21 cellular contexts compared by ENCODE assay signal in the genomic region with DNA sequence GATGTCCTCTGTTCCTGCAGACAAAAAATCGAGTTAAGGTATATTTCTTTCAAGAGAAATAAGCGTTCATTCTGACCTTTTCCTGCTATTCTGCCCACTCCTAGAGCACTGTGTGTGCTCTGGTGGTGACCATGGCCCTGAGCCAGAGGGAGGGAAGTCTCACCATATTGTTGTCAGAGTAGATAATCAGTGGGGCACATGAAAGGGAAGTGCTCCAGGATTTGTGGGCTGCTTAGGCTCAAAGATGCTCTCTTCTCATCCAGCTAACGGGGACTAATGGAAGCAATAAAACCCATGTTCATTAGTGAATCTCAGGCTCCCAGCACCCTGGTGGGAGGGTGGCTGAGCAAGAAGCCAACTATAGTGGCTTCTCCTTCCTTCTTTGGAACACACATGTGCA.
DNase-seq lines count a peak whose midpoint lies in the region; ATAC-seq, FAIRE-seq and TF ChIP-seq lines count a peak whose summit lies in the region.
"Had no signal": no experiment of that assay in that cellular context is flagged by ENCODE, and none has a peak within 500 bp of the region (broad histone marks: within the 10 kb centered on the region; RNA-seq: fewer than 3 reads in every experiment).

No MANE protein-coding gene starts in this region.

- SMC1A ChIA-PET in GM12878 (lab: Charles Lee; ENCODE audit: uncharacterized antibody, unreplicated experiment): interaction anchor here (0.9 to 2.1 kb wide), 4 partner anchors 9 to 66 kb away, joined by 3 to 6 read pairs (median 4); no protein-coding TSS in a partner anchor

- no peak for TF ChIP-seq RAD21 in GM12878 (IDR thresholded peaks at IDR 0.05; ENCODE audit: insufficient read depth, low read depth, low read length)

- H3K4me1 Mint-ChIP-seq in activated naive CD4-positive, alpha-beta T cell treated with anti-CD3 and anti-CD28 coated beads, Interleukin-2, amount 50 U/mL, for 24 hours: peaks cover 5% of the 10 kb centered on the region
- H3K4me1 Mint-ChIP-seq in T-cell: peaks cover 0 to 11% (median 7%) of the 10 kb centered on the region in 3 donors
- H3K4me1 Mint-ChIP-seq: B cell had no signal

- TF ChIP-seq CTCF in GM12878 (IDR thresholded peaks at IDR 0.05 in 2 of 3, conservative IDR thresholded peaks at IDR 0.05 in 1 of 3; ENCODE audit: control insufficient read depth in 2 of 3, extremely low read depth in 1 of 3, insufficient read depth in 1 of 3, low read depth in 3 of 3, low read length in 3 of 3): no peak
- TF ChIP-seq CTCF in brain microvascular endothelial cell (IDR thresholded peaks at IDR 0.05; ENCODE audit: low read depth, low read length, missing control alignments): no peak

- H3K4me1 ChIP-seq in GM12878 (ENCODE audit: control insufficient read depth, insufficient read depth, low read length) (no peaks in the 10 kb centered on the region), aorta (ENCODE audit: control insufficient read depth in 1 of 2, insufficient read depth in 2 of 2, low read length in 2 of 2) (no peaks in the 10 kb centered on the region)
- H3K4me1 ChIP-seq: BLaER1 treated with 17β-estradiol and CSF1 and Interleukin-3, amounts not matched to agents 10 nM and 100 nM had no signal

- WGBS in GM12878 (ENCODE audit: insufficient coverage, insufficient replicate concordance, low lambda C conversion rate, missing lambda C conversion rate): 30% methylated on average over 3 of the region's 3 CpGs
- WGBS in aorta, 2 donors: 80 to 82% methylated on average over 3 of the region's 3 CpGs

- TF ChIP-seq EP300 in GM12878 (IDR thresholded peaks at IDR 0.05; ENCODE audit: borderline replicate concordance in 1 of 2, control insufficient read depth in 1 of 2, low read depth in 2 of 2, low read length in 2 of 2): no peak

- no peak for FAIRE-seq in GM12878 (lab: Jason Lieb, UNC)
- FAIRE-seq: GM12891, GM19239, H54, HTR-8/SVneo had no signal

- no TSS peak for BruUV-seq in GM12878 (replicated peaks; lab: Mats Ljungman, UMichigan)

- H4K20me1 ChIP-seq in GM12878 (ENCODE audit: control insufficient read depth, insufficient read depth): no peaks in the 10 kb centered on the region
- H4K20me1 ChIP-seq: BLaER1 treated with 17β-estradiol and CSF1 and Interleukin-3, amounts not matched to agents 10 nM and 100 nM had no signal

- no peaks in the 10 kb centered on the region for H3K36me3 ChIP-seq in GM12878 (ENCODE audit: control insufficient read depth in 2 of 2, insufficient read depth in 2 of 2, low read length in 1 of 2)
- H3K36me3 ChIP-seq in aorta (ENCODE audit: control insufficient read depth in 1 of 2, insufficient read depth in 2 of 2, low read length in 1 of 2): no peaks in the 10 kb centered on the region
- H3K36me3 ChIP-seq in brain microvascular endothelial cell (replicated peaks): no peaks in the 10 kb centered on the region
- H3K36me3 ChIP-seq: BLaER1 treated with 17β-estradiol and CSF1 and Interleukin-3, amounts not matched to agents 10 nM and 100 nM had no signal

- peaks cover 4% of the 10 kb centered on the region for H3K36me3 Mint-ChIP-seq in activated naive CD4-positive, alpha-beta T cell treated with anti-CD3 and anti-CD28 coated beads, Interleukin-2, amount 50 U/mL, for 24 hours
- H3K36me3 Mint-ChIP-seq in T-cell: no peaks in the 10 kb centered on the region
- H3K36me3 Mint-ChIP-seq: CD8-positive, alpha-beta T cell had no signal

- RAD21 ChIA-PET in GM12878 (lab: Charles Lee; ENCODE audit: unreplicated experiment): interaction anchor here (1.1 to 1.5 kb wide), 3 partner anchors 10 to 71 kb away, joined by 3 to 4 read pairs (median 3); partner anchors contain the start of gene EOMES

- H2AFZ ChIP-seq in GM12878 (ENCODE audit: control insufficient read depth, low read depth, low read length): no peak overlapping the region
- H2AFZ ChIP-seq: GM23248 had no signal

- POLR2A ChIA-PET in GM12878 (lab: Charles Lee) (interaction anchor here (1.3 kb wide), 1 partner anchor 103 kb away, joined by 3 read pairs; no protein-coding TSS in a partner anchor), T-cell (lab: Charles Lee) (no interaction called here)

- peak; percentile 23 for ATAC-seq in GM12878
- peak; percentile 33 for ATAC-seq in aorta (ENCODE audit: low FRiP score)
- ATAC-seq in T-cell (replicated peaks in 1 of 4): no peak
- ATAC-seq: CD8-positive, alpha-beta T cell had no signal

- H3K79me2 ChIP-seq in GM12878 (ENCODE audit: control insufficient read depth, insufficient read depth, low read length): no peaks in the 10 kb centered on the region

- no peak for DNase-seq in activated naive CD4-positive, alpha-beta T cell treated with anti-CD3 and anti-CD28 coated beads, Interleukin-2, amount 50 U/mL, for 16 hours
- DNase-seq in GM12878 (ENCODE audit: low read depth, low spot score): no peak
- peak; percentile 81 for DNase-seq in cerebellum (ENCODE audit: low spot score)
- DNase-seq in aorta: no peak
- DNase-seq in T-cell: no peak
- DNase-seq in brain microvascular endothelial cell: no peak
- DNase-seq in stimulated activated CD4-positive, alpha-beta T cell treated with anti-CD3 and anti-CD28 coated beads, Interleukin-2, amount 100 ng/mL, for 24 hours: no peak
- DNase-seq: Calu3; CD8-positive, alpha-beta T cell; DMS79 treated with DMSO at 0.1 percent for 48 hours; GM23248; HCEC 1CT; IMR-90 had no signal

- no peaks in the 10 kb centered on the region for H3K27me3 ChIP-seq in GM12878 (replicated peaks in 1 of 2; ENCODE audit: control insufficient read depth in 2 of 2, insufficient read depth in 2 of 2, low read length in 1 of 2)
- H3K27me3 ChIP-seq in aorta (ENCODE audit: control insufficient read depth in 1 of 2, insufficient read depth in 2 of 2, low read length in 1 of 2): no peaks in the 10 kb centered on the region
- H3K27me3 ChIP-seq in brain microvascular endothelial cell (replicated peaks): no peaks in the 10 kb centered on the region
- H3K27me3 ChIP-seq: BLaER1 treated with 17β-estradiol and CSF1 and Interleukin-3, amounts not matched to agents 10 nM and 100 nM had no signal

- H3K9ac ChIP-seq in GM12878 (ENCODE audit: control insufficient read depth, insufficient read depth, low read length): no peak overlapping the region
- H3K9ac ChIP-seq: BLaER1 treated with 17β-estradiol and CSF1 and Interleukin-3, amounts not matched to agents 10 nM and 100 nM; GM23248 had no signal

- TF ChIP-seq POLR2A in GM12878 (IDR thresholded peaks at IDR 0.05; ENCODE audit: low read depth, low read length): no peak

- in situ Hi-C loops in GM12878 (cut with MboI): no loop called here
- in situ Hi-C loops in brain microvascular endothelial cell (cut with HindIII; ENCODE audit: low pct_ligation_motif_present, low sequenced_read_pairs): no loop called here

- no peaks in the 10 kb centered on the region for H3K9me3 Mint-ChIP-seq in activated naive CD4-positive, alpha-beta T cell treated with anti-CD3 and anti-CD28 coated beads, Interleukin-2, amount 50 U/mL, for 24 hours
- H3K9me3 Mint-ChIP-seq in T-cell: no peaks in the 10 kb centered on the region
- H3K9me3 Mint-ChIP-seq: CD8-positive, alpha-beta T cell had no signal

- H3K27ac ChIP-seq in GM12878 (ENCODE audit: control insufficient read depth, insufficient read depth) (no peak overlapping the region), aorta (ENCODE audit: low read depth in 1 of 2, low read length in 2 of 2) (no peak overlapping the region), brain microvascular endothelial cell (no peak overlapping the region)
- H3K27ac ChIP-seq: BLaER1 treated with 17β-estradiol and CSF1 and Interleukin-3, amounts not matched to agents 10 nM and 100 nM; GM23248; HL-60 had no signal

- H3K27me3 Mint-ChIP-seq in activated naive CD4-positive, alpha-beta T cell treated with anti-CD3 and anti-CD28 coated beads, Interleukin-2, amount 50 U/mL, for 24 hours: no peaks in the 10 kb centered on the region
- H3K27me3 Mint-ChIP-seq in T-cell: no peaks in the 10 kb centered on the region

- H3K9me3 ChIP-seq in GM12878 (replicated peaks; ENCODE audit: control insufficient read depth, insufficient read depth, low read length) (no peaks in the 10 kb centered on the region), aorta (ENCODE audit: control insufficient read depth, low read length) (peaks cover 1% of the 10 kb centered on the region)
- H3K9me3 ChIP-seq: BLaER1 treated with 17β-estradiol and CSF1 and Interleukin-3, amounts not matched to agents 10 nM and 100 nM had no signal

- H3K4me2 ChIP-seq in GM12878 (ENCODE audit: control insufficient read depth, insufficient read depth): no peak overlapping the region
- H3K4me2 ChIP-seq: BLaER1 treated with 17β-estradiol and CSF1 and Interleukin-3, amounts not matched to agents 10 nM and 100 nM had no signal

- intact Hi-C loops in GM12878 (cut with micrococcal nuclease; ENCODE audit: unreplicated experiment) (no loop called here), aorta (cut with DNase I) (no loop called here)

- peak overlapping the region; percentile 63 for H3K27ac Mint-ChIP-seq in activated naive CD4-positive, alpha-beta T cell treated with anti-CD3 and anti-CD28 coated beads, Interleukin-2, amount 50 U/mL, for 24 hours
- H3K27ac Mint-ChIP-seq in T-cell: no peak overlapping the region
- H3K27ac Mint-ChIP-seq: B cell; CD8-positive, alpha-beta T cell had no signal

- H3K4me3 Mint-ChIP-seq in activated naive CD4-positive, alpha-beta T cell treated with anti-CD3 and anti-CD28 coated beads, Interleukin-2, amount 50 U/mL, for 24 hours: no peak overlapping the region
- no peak overlapping the region for H3K4me3 Mint-ChIP-seq in T-cell
- H3K4me3 Mint-ChIP-seq: B cell; CD8-positive, alpha-beta T cell had no signal

- no peak overlapping the region for H3K4me3 ChIP-seq in GM12878
- H3K4me3 ChIP-seq in aorta (ENCODE audit: low read length in 2 of 2): no peak overlapping the region
- H3K4me3 ChIP-seq in brain microvascular endothelial cell (ENCODE audit: low read depth, low read length): no peak overlapping the region
- H3K4me3 ChIP-seq: BLaER1 treated with 17β-estradiol and CSF1 and Interleukin-3, amounts not matched to agents 10 nM and 100 nM; GM23248 had no signal

- CTCF ChIA-PET in GM12878 (lab: Yijun Ruan, JAX): interaction anchor here (0.6 to 2.5 kb wide), 2 partner anchors 10 to 34 kb away, joined by 3 to 8 read pairs; no protein-coding TSS in a partner anchor
- CTCF ChIA-PET in T-cell (lab: Charles Lee): no interaction called here

TF ChIP-seq in GM12878, 131 proteins besides CTCF, POLR2A, EP300 and RAD21 (continues in another document):
- TF ChIP-seq HDAC6 (IDR thresholded peaks at IDR 0.05; ENCODE audit: unreplicated experiment) (no peak), ZNF622 (IDR thresholded peaks at IDR 0.05) (no peak), TARDBP (IDR thresholded peaks at IDR 0.05; ENCODE audit: borderline replicate concordance) (no peak), ZNF384 (IDR thresholded peaks at IDR 0.05; ENCODE audit: borderline replicate concordance, low read depth, low read length) (no peak), ZSCAN29 (IDR thresholded peaks at IDR 0.05) (no peak), SMAD1 (IDR thresholded peaks at IDR 0.05; ENCODE audit: low read depth, partially characterized antibody) (no peak), JUND (IDR thresholded peaks at IDR 0.05; ENCODE audit: low read depth, low read length) (no peak), SMC3 (IDR thresholded peaks at IDR 0.05; ENCODE audit: borderline replicate concordance, low read length) (no peak), FOS (IDR thresholded peaks at IDR 0.05; ENCODE audit: borderline replicate concordance, extremely low read depth, insufficient read length) (no peak), NFYA (IDR thresholded peaks at IDR 0.05; ENCODE audit: borderline replicate concordance, low read depth, low read length) (no peak)

Comparison
In these comparisons a context has a peak if more than half of its experiments do, and no peak if none do; other contexts are left out.
1. ATAC-seq: peak in GM12878 (single experiment) and aorta (single experiment); none in T-cell (0 of 4).